8 cellular contexts compared by ENCODE assay signal in genomic region chr17:17723354-17724261, GRCh38. TPM values are rescaled to one million over a fixed set of nuclear protein-coding genes. Genes with fewer than 3 reads are reported as not detected.
DNase-seq lines count a peak whose midpoint lies in the region; ATAC-seq and TF ChIP-seq lines count a peak whose summit lies in the region.

No MANE protein-coding gene starts in this region.

- H3K36me3 ChIP-seq in MM.1S (replicated peaks; ENCODE audit: insufficient read depth, low read length) = no peaks in the 10 kb centered on the region

- H3K4me3 Mint-ChIP-seq in activated T-helper 1 cell treated with anti-CD3 and anti-CD28 coated beads, Interleukin-12 subunit alpha, Interleukin-12 subunit beta, Interleukin-2, Interleukin-4 antibody, amounts not matched to agents 30 ng/mL and 10 ng/mL and 1 ng/mL, durations not matched to agents 14 hours and 24 hours and 36 hours = peak overlapping the region; percentile 81

- H3K4me2 ChIP-seq in MM.1S (ENCODE audit: low read depth, low read length) = no peak overlapping the region

- intact Hi-C loops in activated T-helper 1 cell treated with anti-CD3 and anti-CD28 coated beads, Interleukin-12 subunit alpha, Interleukin-12 subunit beta, Interleukin-2, Interleukin-4 antibody, amounts not matched to agents 30 ng/mL and 10 ng/mL and 1 ng/mL, durations not matched to agents 14 hours and 24 hours and 36 hours (cut with micrococcal nuclease) = loop anchor here (2.0 to 5.0 kb wide), 2 partner anchors 41 to 69 kb away; partner anchors contain the start of gene RAI1

- peaks cover 26% of the 10 kb centered on the region for H3K4me1 Mint-ChIP-seq in activated T-helper 1 cell treated with anti-CD3 and anti-CD28 coated beads, Interleukin-12 subunit alpha, Interleukin-12 subunit beta, Interleukin-2, Interleukin-4 antibody, amounts not matched to agents 30 ng/mL and 10 ng/mL and 1 ng/mL, durations not matched to agents 14 hours and 24 hours and 36 hours (ENCODE audit: low read depth)

- H3K4me3 ChIP-seq in fibroblast of villous mesenchyme (ENCODE audit: low read depth, low read length) = peak overlapping the region; percentile 65
- no peak overlapping the region for H3K4me3 ChIP-seq in MM.1S (ENCODE audit: low read length)

- peaks cover 42% of the 10 kb centered on the region for H3K79me2 ChIP-seq in MM.1S (ENCODE audit: low read length)

- peak overlapping the region; percentile 2 for H3K27ac Mint-ChIP-seq in activated T-helper 1 cell treated with anti-CD3 and anti-CD28 coated beads, Interleukin-12 subunit alpha, Interleukin-12 subunit beta, Interleukin-2, Interleukin-4 antibody, amounts not matched to agents 30 ng/mL and 10 ng/mL and 1 ng/mL, durations not matched to agents 14 hours and 24 hours and 36 hours

- H3K27ac ChIP-seq in MM.1S (ENCODE audit: low read length) = no peak overlapping the region

- H3K9me3 Mint-ChIP-seq in activated T-helper 1 cell treated with anti-CD3 and anti-CD28 coated beads, Interleukin-12 subunit alpha, Interleukin-12 subunit beta, Interleukin-2, Interleukin-4 antibody, amounts not matched to agents 30 ng/mL and 10 ng/mL and 1 ng/mL, durations not matched to agents 14 hours and 24 hours and 36 hours = no peaks in the 10 kb centered on the region

- H3K9me3 ChIP-seq in MM.1S (replicated peaks; ENCODE audit: insufficient read depth, low read length) = no peaks in the 10 kb centered on the region

- no peaks in the 10 kb centered on the region for H3F3A ChIP-seq in MM.1S (ENCODE audit: insufficient read depth, low read length)

- H2AFZ ChIP-seq in MM.1S (ENCODE audit: low read length) = no peak overlapping the region

- peaks cover 8% of the 10 kb centered on the region for H3K4me1 ChIP-seq in MM.1S (ENCODE audit: low read length)

- H3K36me3 Mint-ChIP-seq in activated T-helper 1 cell treated with anti-CD3 and anti-CD28 coated beads, Interleukin-12 subunit alpha, Interleukin-12 subunit beta, Interleukin-2, Interleukin-4 antibody, amounts not matched to agents 30 ng/mL and 10 ng/mL and 1 ng/mL, durations not matched to agents 14 hours and 24 hours and 36 hours (ENCODE audit: low read depth) = peaks cover 7% of the 10 kb centered on the region

- H3K27me3 Mint-ChIP-seq in activated T-helper 1 cell treated with anti-CD3 and anti-CD28 coated beads, Interleukin-12 subunit alpha, Interleukin-12 subunit beta, Interleukin-2, Interleukin-4 antibody, amounts not matched to agents 30 ng/mL and 10 ng/mL and 1 ng/mL, durations not matched to agents 14 hours and 24 hours and 36 hours (ENCODE audit: insufficient read depth) = peaks cover 38% of the 10 kb centered on the region

- DNase-seq in D341Med (ENCODE audit: low spot score) (peak; percentile 66), NCI-H1092 (lab: John Stamatoyannopoulos, UW) (peak; percentile 46), fibroblast of villous mesenchyme (ENCODE audit: low read depth) (peak; percentile 88), omental fat pad (ENCODE audit: low spot score) (no peak), NCI-H1694 treated with DMSO at 0.1 percent for 48 hours (lab: John Stamatoyannopoulos, UW) (no peak), MM.1S (no peak)
- no peak for DNase-seq in activated T-helper 1 cell treated with anti-CD3 and anti-CD28 coated beads, Interleukin-12 subunit alpha, Interleukin-12 subunit beta, Interleukin-2, Interleukin-4 antibody, amounts not matched to agents 30 ng/mL and 10 ng/mL and 1 ng/mL, durations not matched to agents 14 hours and 24 hours and 36 hours (ENCODE audit: low spot score)

- no peaks in the 10 kb centered on the region for H3K27me3 ChIP-seq in MM.1S (replicated peaks; ENCODE audit: insufficient read depth, low read length)

- H3K9ac ChIP-seq in MM.1S (ENCODE audit: low read length) = no peak overlapping the region

- no peaks in the 10 kb centered on the region for H4K20me1 ChIP-seq in MM.1S (ENCODE audit: insufficient read depth, low read length)

- no peaks in the 10 kb centered on the region for H3K9me2 ChIP-seq in MM.1S (replicated peaks; ENCODE audit: insufficient read depth, low read length)

- TF ChIP-seq CTCF in fibroblast of villous mesenchyme (IDR thresholded peaks at IDR 0.05; ENCODE audit: insufficient read depth, low read depth, low read length) (no peak), omental fat pad (IDR thresholded peaks at IDR 0.05) (no peak), MM.1S (IDR thresholded peaks at IDR 0.05; ENCODE audit: low read length) (no peak)

- ATAC-seq in omental fat pad (ENCODE audit: low FRiP score) (peak; percentile 25), HG03439 (IDR thresholded peaks at IDR 0.05; ENCODE audit: unreplicated experiment) (no peak)

RNA-seq across cellular contexts. Expression of gene RAI1, which starts 42.4 kb away (rescaled TPM):
- total RNA-seq in activated T-helper 1 cell treated with anti-CD3 and anti-CD28 coated beads, Interleukin-12 subunit alpha, Interleukin-12 subunit beta, Interleukin-2, Interleukin-4 antibody, amounts not matched to agents 30 ng/mL and 10 ng/mL and 1 ng/mL, durations not matched to agents 14 hours and 24 hours and 36 hours = 31.1 and 32.3 TPM in 2 replicates
- total RNA-seq in fibroblast of villous mesenchyme (16.0 and 24.2 TPM in 2 replicates), omental fat pad (10 to 100 TPM in 1 of 4 donors, 1 to 10 TPM in 3; 6.7 to 30.6 (median 8.5) TPM)

Comparison
In these comparisons a context has a peak if more than half of its experiments do, and no peak if none do; other contexts are left out.
1. DNase-seq: peak in D341Med (single experiment), NCI-H1092 (single experiment) and fibroblast of villous mesenchyme (single experiment); none in activated T-helper 1 cell treated with anti-CD3 and anti-CD28 coated beads, Interleukin-12 subunit alpha, Interleukin-12 subunit beta, Interleukin-2, Interleukin-4 antibody, amounts not matched to agents 30 ng/mL and 10 ng/mL and 1 ng/mL, durations not matched to agents 14 hours and 24 hours and 36 hours (single experiment), omental fat pad (single experiment), NCI-H1694 treated with DMSO at 0.1 percent for 48 hours (single experiment) and MM.1S (single experiment).